2 cellular contexts compared by ENCODE assay signal in genomic region chr4:145177906-145178538, GRCh38.
A peak's percentile ranks its signal among the peaks of the same experiment; 100 is the strongest.
TF ChIP-seq lines count a peak whose summit lies in the region.

No MANE protein-coding gene starts in this region.

TF ChIP-seq in GM12878, 131 proteins besides CTCF, POLR2A, EP300 and RAD21:
- no peak for TF ChIP-seq BCL11A (IDR thresholded peaks at IDR 0.05; ENCODE audit: low read depth, low read length)
- TF ChIP-seq RBBP5 (conservative IDR thresholded peaks at IDR 0.05), result no peak
- TF ChIP-seq ZNF622 (IDR thresholded peaks at IDR 0.05), result no peak
- TF ChIP-seq ZNF274 (IDR thresholded peaks at IDR 0.05; ENCODE audit: insufficient read depth, insufficient read length), result no peak
- TF ChIP-seq EGR1 (IDR thresholded peaks at IDR 0.05; ENCODE audit: borderline replicate concordance in 1 of 2, low read depth in 2 of 2, low read length in 2 of 2), result no peak
- TF ChIP-seq SMAD1 (IDR thresholded peaks at IDR 0.05; ENCODE audit: low read depth, partially characterized antibody), result peak; percentile 37
- TF ChIP-seq NRF1 (conservative IDR thresholded peaks at IDR 0.05; ENCODE audit: low read depth, low read length), result no peak
- TF ChIP-seq TCF3 (IDR thresholded peaks at IDR 0.05; ENCODE audit: borderline replicate concordance, insufficient read depth, low read depth, low read length), result no peak
- 0 out of 2 replicates have a peak, but pooled peaks have one; percentile 26 for TF ChIP-seq SIN3A (IDR thresholded peaks at IDR 0.05; ENCODE audit: low read depth, low read length)
- no peak for TF ChIP-seq HDAC2 (IDR thresholded peaks at IDR 0.05)
- TF ChIP-seq MLLT1 (IDR thresholded peaks at IDR 0.05), result peak; percentile 54; the same call in 1 of the 2 replicates
- no peak for TF ChIP-seq EZH2 (IDR thresholded peaks at IDR 0.05; ENCODE audit: borderline replicate concordance, control insufficient read depth, low read depth, low read length)
- no peak for TF ChIP-seq BRCA1 (IDR thresholded peaks at IDR 0.05; ENCODE audit: low read depth, low read length)
- no peak for TF ChIP-seq GATAD2B (conservative IDR thresholded peaks at IDR 0.05; ENCODE audit: low read depth)
- TF ChIP-seq ATF3 (IDR thresholded peaks at IDR 0.05; ENCODE audit: borderline replicate concordance, extremely low read depth, low read depth, low read length), result no peak
- TF ChIP-seq SMARCA5 (IDR thresholded peaks at IDR 0.05), result no peak

TF ChIP-seq in HepG2, 621 proteins besides CTCF, POLR2A, EP300 and RAD21 (continues in another document):
- TF ChIP-seq NR2F1 (CRISPR knock-in tag; IDR thresholded peaks at IDR 0.05), result peak in 1 of 2 experiments; percentile 11; a peak in 1 of 4 replicates
- TF ChIP-seq CEBPZ (IDR thresholded peaks at IDR 0.05; ENCODE audit: low read length), result no peak
- no peak for TF ChIP-seq PCBP1 (IDR thresholded peaks at IDR 0.05; ENCODE audit: borderline replicate concordance, low read depth, low read length)
- no peak for TF ChIP-seq TEAD3 (CRISPR knock-in tag; optimal IDR thresholded peaks at IDR 0.05; ENCODE audit: borderline replicate concordance)
- TF ChIP-seq NFE2 (CRISPR knock-in tag; IDR thresholded peaks at IDR 0.05), result no peak
- no peak for TF ChIP-seq AGO2 (optimal IDR thresholded peaks at IDR 0.05; ENCODE audit: low read depth, low read length)
- TF ChIP-seq ATM (IDR thresholded peaks at IDR 0.05; ENCODE audit: borderline replicate concordance), result no peak
- TF ChIP-seq YEATS4 (CRISPR knock-in tag; IDR thresholded peaks at IDR 0.05; ENCODE audit: borderline replicate concordance), result no peak
- no peak for TF ChIP-seq ZNF556 (CRISPR knock-in tag; IDR thresholded peaks at IDR 0.05; ENCODE audit: borderline replicate concordance)
- TF ChIP-seq ZNF12 (CRISPR knock-in tag; IDR thresholded peaks at IDR 0.05), result no peak
- no peak for TF ChIP-seq KAT8 (CRISPR knock-in tag; IDR thresholded peaks at IDR 0.05)
- TF ChIP-seq SNRNP70 (IDR thresholded peaks at IDR 0.05; ENCODE audit: low read depth, low read length), result no peak
- TF ChIP-seq ZNF496 (CRISPR knock-in tag; IDR thresholded peaks at IDR 0.05; ENCODE audit: insufficient replicate concordance), result no peak
- TF ChIP-seq ZNF18 (CRISPR knock-in tag; IDR thresholded peaks at IDR 0.05; ENCODE audit: insufficient replicate concordance), result no peak
- TF ChIP-seq SKI (IDR thresholded peaks at IDR 0.05; ENCODE audit: partially characterized antibody), result no peak
- TF ChIP-seq HHEX (CRISPR knock-in tag; IDR thresholded peaks at IDR 0.05), result no peak
- no peak for TF ChIP-seq ZNF784 (CRISPR knock-in tag; IDR thresholded peaks at IDR 0.05; ENCODE audit: borderline replicate concordance)
- no peak for TF ChIP-seq BRF2 (CRISPR knock-in tag; IDR thresholded peaks at IDR 0.05)
- TF ChIP-seq ATF1 (CRISPR knock-in tag; IDR thresholded peaks at IDR 0.05), result no peak
- TF ChIP-seq ZNF354B (CRISPR knock-in tag; IDR thresholded peaks at IDR 0.05), result no peak
- TF ChIP-seq BCL6 (CRISPR knock-in tag; IDR thresholded peaks at IDR 0.05), result 0 out of 2 replicates have a peak, but pooled peaks have one; percentile 11
- no peak for TF ChIP-seq HNF4G (IDR thresholded peaks at IDR 0.05; ENCODE audit: borderline replicate concordance, low read depth, low read length)
- TF ChIP-seq HNF4G (CRISPR knock-in tag; IDR thresholded peaks at IDR 0.05; ENCODE audit: borderline replicate concordance, low read depth), result no peak
- TF ChIP-seq RARA (CRISPR knock-in tag; IDR thresholded peaks at IDR 0.05), result peak; percentile 92
- TF ChIP-seq FOXM1 (CRISPR knock-in tag; IDR thresholded peaks at IDR 0.05), result no peak
- no peak for TF ChIP-seq CERS6 (CRISPR knock-in tag; IDR thresholded peaks at IDR 0.05)
- no peak for TF ChIP-seq ZNF232 (CRISPR knock-in tag; IDR thresholded peaks at IDR 0.05; ENCODE audit: borderline replicate concordance)
- no peak for TF ChIP-seq SIN3B (IDR thresholded peaks at IDR 0.05; ENCODE audit: low read length)
- TF ChIP-seq RXRB (CRISPR knock-in tag; IDR thresholded peaks at IDR 0.05; ENCODE audit: borderline replicate concordance), result peak; percentile 42; the same call in 1 of the 2 replicates
- no peak for TF ChIP-seq ZNF230 (CRISPR knock-in tag; IDR thresholded peaks at IDR 0.05)
- no peak for TF ChIP-seq HNF1B (CRISPR knock-in tag; IDR thresholded peaks at IDR 0.05)
- TF ChIP-seq NR2F6 (IDR thresholded peaks at IDR 0.05), result no peak
- peak; percentile 29; the same call in 1 of the 2 replicates for TF ChIP-seq NR2F6 (CRISPR knock-in tag; IDR thresholded peaks at IDR 0.05)
- TF ChIP-seq IRF2 (CRISPR knock-in tag; IDR thresholded peaks at IDR 0.05), result 0 out of 2 replicates have a peak, but pooled peaks have one; percentile 32
- no peak for TF ChIP-seq ZMYM4 (CRISPR knock-in tag; IDR thresholded peaks at IDR 0.05)
- 0 out of 2 replicates have a peak, but pooled peaks have one; percentile 15 for TF ChIP-seq KDM5A (IDR thresholded peaks at IDR 0.05; ENCODE audit: borderline replicate concordance, low read length)
- TF ChIP-seq SAP130 (CRISPR knock-in tag; IDR thresholded peaks at IDR 0.05; ENCODE audit: low read depth), result peak; percentile 53; the same call in 1 of the 2 replicates
- no peak for TF ChIP-seq ISX (CRISPR knock-in tag; conservative IDR thresholded peaks at IDR 0.05)
- no peak for TF ChIP-seq MXD3 (CRISPR knock-in tag; IDR thresholded peaks at IDR 0.05)
- TF ChIP-seq AKNA (CRISPR knock-in tag; IDR thresholded peaks at IDR 0.05; ENCODE audit: borderline replicate concordance), result no peak
- no peak for TF ChIP-seq FUBP1 (CRISPR knock-in tag; IDR thresholded peaks at IDR 0.05; ENCODE audit: borderline replicate concordance)
- peak; percentile 38; the same call in 1 of the 2 replicates for TF ChIP-seq GATAD2A (CRISPR knock-in tag; IDR thresholded peaks at IDR 0.05)
- peak; percentile 40; the same call in 1 of the 2 replicates for TF ChIP-seq THAP11 (CRISPR knock-in tag; IDR thresholded peaks at IDR 0.05)
